10 cellular contexts compared by ENCODE assay signal in the genomic region with DNA sequence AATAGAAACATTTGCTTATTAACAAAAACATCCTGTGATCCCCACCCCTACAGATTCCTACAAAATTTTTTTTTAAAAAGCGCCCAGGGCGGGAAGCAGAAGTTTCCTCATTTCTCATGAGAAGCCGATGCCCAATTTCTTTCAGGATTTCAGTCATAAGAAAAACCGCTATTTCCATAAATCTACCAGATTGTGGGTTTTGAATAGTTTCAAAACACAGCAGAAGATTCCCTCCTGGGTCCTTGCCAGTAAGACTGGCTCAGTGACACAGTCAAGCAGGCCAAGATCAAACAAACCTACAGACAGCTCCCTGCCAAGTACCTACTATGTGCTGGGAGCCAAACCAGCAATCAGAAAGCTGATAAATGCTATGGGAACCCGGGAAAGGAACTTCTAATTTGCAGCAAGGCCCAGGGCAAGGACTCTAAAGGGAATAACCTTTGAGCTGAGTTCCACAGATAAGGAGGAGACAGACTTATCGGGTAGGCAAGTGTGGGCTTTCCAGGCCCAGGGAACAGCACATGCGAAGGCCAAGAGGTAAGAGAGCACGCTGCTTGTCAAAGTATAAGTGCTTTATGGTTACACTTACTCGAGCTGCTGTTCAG.
DNase-seq lines count a peak whose midpoint lies in the region; ATAC-seq, FAIRE-seq and TF ChIP-seq lines count a peak whose summit lies in the region.
"Had no signal": no experiment of that assay in that cellular context is flagged by ENCODE, and none has a peak within 500 bp of the region (broad histone marks: within the 10 kb centered on the region; RNA-seq: fewer than 3 reads in every experiment).

No MANE protein-coding gene starts in this region.

- H3K4me3 Mint-ChIP-seq in CD8-positive, alpha-beta T cell, result peak overlapping the region; percentile 86
- peak overlapping the region in 1 of 2 experiments; percentile 4; a peak in 1 of 5 replicates for H3K4me3 Mint-ChIP-seq in H9
- peak overlapping the region; percentile 62 for H3K4me3 Mint-ChIP-seq in activated B cell treated with CpG ODN at 0.5 μM for 24 hours

- no peaks in the 10 kb centered on the region for H3K9me3 Mint-ChIP-seq in CD8-positive, alpha-beta T cell
- no peaks in the 10 kb centered on the region; a peak in 1 of 5 replicates for H3K9me3 Mint-ChIP-seq in H9
- H3K9me3 Mint-ChIP-seq in activated B cell treated with CpG ODN at 0.5 μM for 24 hours, result no peaks in the 10 kb centered on the region

- peak overlapping the region; percentile 94 for H3K27ac Mint-ChIP-seq in CD8-positive, alpha-beta T cell
- H3K27ac Mint-ChIP-seq in H9, result peak overlapping the region; percentile 22 to 91 (median 33)
- peak overlapping the region; percentile 79 for H3K27ac Mint-ChIP-seq in activated B cell treated with CpG ODN at 0.5 μM for 24 hours

- no peak overlapping the region for H2BK20ac ChIP-seq in H9 (ENCODE audit: low read depth, low read length, poor library complexity, severe bottlenecking)

- peaks cover 78% of the 10 kb centered on the region for H3K4me1 ChIP-seq in CD8-positive, alpha-beta T cell (ENCODE audit: insufficient read depth, low read length)
- H3K4me1 ChIP-seq in H9 (ENCODE audit: insufficient read depth, low read length) (peaks cover 2% of the 10 kb centered on the region; the same call in 1 of the 2 replicates), mesendoderm (ENCODE audit: control insufficient read depth, low read depth, low read length) (peaks cover 3% of the 10 kb centered on the region)

- H3K14ac ChIP-seq in H9 (ENCODE audit: insufficient read depth, low read length), result no peak overlapping the region

- H3K79me2 ChIP-seq in H9 (ENCODE audit: insufficient read depth, low read length) (peaks cover 4% of the 10 kb centered on the region; the same call in 1 of the 2 replicates), mesendoderm (ENCODE audit: control insufficient read depth, insufficient read depth, low read length) (peaks cover 9% of the 10 kb centered on the region)

- H2AFZ ChIP-seq in H9 (ENCODE audit: low read length), result no peak overlapping the region

- H4K5ac ChIP-seq in H9 (ENCODE audit: insufficient read length, low read depth, low read length), result no peak overlapping the region
- no peak overlapping the region for H4K5ac ChIP-seq in mesendoderm (ENCODE audit: low read length)

- H3K23ac ChIP-seq in H9 (ENCODE audit: insufficient read length, low read depth, low read length) (no peak overlapping the region), mesendoderm (ENCODE audit: low read length) (no peak overlapping the region)

- H3K4me2 ChIP-seq in H9 (ENCODE audit: insufficient read depth, insufficient read length, low read length) (no peak overlapping the region), mesendoderm (ENCODE audit: low read length) (no peak overlapping the region)

- no peaks in the 10 kb centered on the region for H3K27me3 ChIP-seq in CD8-positive, alpha-beta T cell (ENCODE audit: insufficient read depth, low read length)
- H3K27me3 ChIP-seq in H9 (ENCODE audit: insufficient read depth, low read length) (no peaks in the 10 kb centered on the region), mesendoderm (ENCODE audit: insufficient read depth, low read length, poor library complexity) (no peaks in the 10 kb centered on the region)

- no CpG with 5 or more reads among the region's 9 CpGs for WGBS in H9 (ENCODE audit: extremely low coverage, insufficient read length, low lambda C conversion rate)
- no CpG with 5 or more reads among the region's 9 CpGs for WGBS in mesendoderm (ENCODE audit: extremely low coverage, insufficient coverage, low lambda C conversion rate)

- H3K56ac ChIP-seq in H9 (ENCODE audit: insufficient read length, low read depth, low read length) (no peak overlapping the region), mesendoderm (ENCODE audit: low read length) (peak overlapping the region; percentile 67)

- no peak overlapping the region for H4K91ac ChIP-seq in H9 (ENCODE audit: insufficient read length, low read depth, low read length)

- TF ChIP-seq CTCF in CD8-positive, alpha-beta T cell (IDR thresholded peaks at IDR 0.05), result no peak
- TF ChIP-seq CTCF in H9 (conservative IDR thresholded peaks at IDR 0.05) (no peak), activated B cell treated with CpG ODN at 0.5 μM for 24 hours (IDR thresholded peaks at IDR 0.05) (no peak), GM10248 (IDR thresholded peaks at IDR 0.05; ENCODE audit: control extremely low read depth, extremely low read depth, low read depth, missing control alignments) (no peak)

- FAIRE-seq in GM19239 (lab: Jason Lieb, UNC), result no peak

- peaks cover 41% of the 10 kb centered on the region for H3K36me3 Mint-ChIP-seq in CD8-positive, alpha-beta T cell
- H3K36me3 Mint-ChIP-seq in H9 (ENCODE audit: insufficient read depth in 1 of 3, low read depth in 3 of 3) (no peaks in the 10 kb centered on the region; a peak in 2 of 7 replicates), activated B cell treated with CpG ODN at 0.5 μM for 24 hours (ENCODE audit: low read depth) (peaks cover 28% of the 10 kb centered on the region)

- no peak for DNase-seq in CD8-positive, alpha-beta T cell
- DNase-seq in H9 (no peak), activated B cell treated with CpG ODN at 0.5 μM for 24 hours (no peak), mesendoderm (peak; percentile 54), GM19239 (ENCODE audit: insufficient read length, low spot score) (no peak), DMS79 treated with DMSO at 0.1 percent for 48 hours (lab: John Stamatoyannopoulos, UW) (no peak), GM10248 (ENCODE audit: extremely low spot score) (no peak), NCI-H345 (lab: John Stamatoyannopoulos, UW) (no peak)
- DNase-seq: SHP77 had no signal

- H3K23me2 ChIP-seq in H9 (ENCODE audit: insufficient read length, low read depth, low read length, poor library complexity, severe bottlenecking), result no peaks in the 10 kb centered on the region

- H3K9me3 ChIP-seq in CD8-positive, alpha-beta T cell (ENCODE audit: low read length), result no peaks in the 10 kb centered on the region
- no peaks in the 10 kb centered on the region for H3K9me3 ChIP-seq in H9 (ENCODE audit: control insufficient read depth, low read depth, low read length)

- H3K18ac ChIP-seq in H9 (ENCODE audit: insufficient read length, low read depth, low read length) (no peak overlapping the region), mesendoderm (ENCODE audit: low read length) (no peak overlapping the region)

- no peaks in the 10 kb centered on the region for H3K36me3 ChIP-seq in CD8-positive, alpha-beta T cell (ENCODE audit: insufficient read depth, low read length)
- H3K36me3 ChIP-seq in mesendoderm (ENCODE audit: control insufficient read depth, insufficient read depth, low read length), result no peaks in the 10 kb centered on the region

- no peaks in the 10 kb centered on the region for H4K20me1 ChIP-seq in H9 (ENCODE audit: control insufficient read depth, insufficient read depth, insufficient read length)

- no peak for ATAC-seq in CD8-positive, alpha-beta T cell
- ATAC-seq in activated B cell treated with CpG ODN at 0.5 μM for 24 hours (ENCODE audit: low read depth), result no peak
- ATAC-seq: HCT116 had no signal

- H4K8ac ChIP-seq in H9 (replicated peaks; ENCODE audit: insufficient read length, low read depth, low read length), result no peak overlapping the region
- no peak overlapping the region for H4K8ac ChIP-seq in mesendoderm (ENCODE audit: low read depth, low read length)

- H3K79me1 ChIP-seq in H9 (ENCODE audit: insufficient read depth, low read depth, low read length, poor library complexity, severe bottlenecking), result peaks cover 4% of the 10 kb centered on the region
- peaks cover 8% of the 10 kb centered on the region for H3K79me1 ChIP-seq in mesendoderm (ENCODE audit: low read length)

- H2BK120ac ChIP-seq in H9 (ENCODE audit: low read depth, low read length, poor library complexity, severe bottlenecking) (no peak overlapping the region), mesendoderm (ENCODE audit: low read depth, low read length) (no peak overlapping the region)

- no peak overlapping the region for H3T11ph ChIP-seq in H9 (ENCODE audit: low read length)

- no peak overlapping the region for H2AK5ac ChIP-seq in H9 (ENCODE audit: insufficient read length, low read length)
- H2AK5ac ChIP-seq in mesendoderm (ENCODE audit: low read length), result no peak overlapping the region

- H3K27ac ChIP-seq in CD8-positive, alpha-beta T cell (ENCODE audit: low read depth, low read length), result peak overlapping the region; percentile 39
- H3K27ac ChIP-seq in H9 (ENCODE audit: insufficient read length, low read depth, low read length) (no peak overlapping the region), mesendoderm (ENCODE audit: low read depth, low read length) (no peak overlapping the region)

- no peak overlapping the region for H2BK12ac ChIP-seq in H9 (ENCODE audit: insufficient read length, low read depth, low read length)

- H2BK5ac ChIP-seq in H9 (ENCODE audit: insufficient read length, low read length) (no peak overlapping the region), mesendoderm (ENCODE audit: low read length) (no peak overlapping the region)

- H3K4ac ChIP-seq in H9 (ENCODE audit: low read depth, low read length), result no peak overlapping the region
- no peak overlapping the region for H3K4ac ChIP-seq in mesendoderm (ENCODE audit: low read depth, low read length)

- no peak overlapping the region for H2BK15ac ChIP-seq in H9 (ENCODE audit: low read depth, low read length)
- no peak overlapping the region for H2BK15ac ChIP-seq in mesendoderm (replicated peaks; ENCODE audit: low read depth)

- no peak overlapping the region for H3K4me3 ChIP-seq in CD8-positive, alpha-beta T cell (ENCODE audit: low read depth, low read length)
- no peak overlapping the region for H3K4me3 ChIP-seq in mesendoderm (ENCODE audit: low read length)

- intact Hi-C loops in CD8-positive, alpha-beta T cell (cut with DNase I, micrococcal nuclease), result loop anchor here in 1 of 2 experiments (1.0 kb wide), 2 partner anchors 26 to 69 kb away; no protein-coding TSS in a partner anchor
- intact Hi-C loops in activated B cell treated with CpG ODN at 0.5 μM for 24 hours (cut with micrococcal nuclease), result loop anchor here (1.0 kb wide), 2 partner anchors 25 to 67 kb away; no protein-coding TSS in a partner anchor

- no peaks in the 10 kb centered on the region for H3K27me3 Mint-ChIP-seq in CD8-positive, alpha-beta T cell (ENCODE audit: low read depth)
- H3K27me3 Mint-ChIP-seq in H9 (ENCODE audit: low read depth), result no peaks in the 10 kb centered on the region
- H3K27me3 Mint-ChIP-seq in activated B cell treated with CpG ODN at 0.5 μM for 24 hours, result no peaks in the 10 kb centered on the region

- POLR2A ChIA-PET in CD8-positive, alpha-beta T cell (lab: Charles Lee), result interaction anchor here (1.2 to 3.6 kb wide), 12 partner anchors 8 to 67 kb away, joined by 3 to 28 read pairs (median 6); no protein-coding TSS in a partner anchor
- POLR2A ChIA-PET in activated B cell treated with CpG ODN at 0.5 μM for 24 hours (lab: Charles Lee), result interaction anchor here (0.9 to 5.0 kb wide), 10 partner anchors 16 to 68 kb away, joined by 4 to 52 read pairs (median 14); partner anchors contain the start of gene CCDC88C
- POLR2A ChIA-PET in GM10248 (lab: Yijun Ruan, JAX), result interaction anchor here (0.5 to 1.0 kb wide), 5 partner anchors 13 to 952 kb away, joined by 3 to 4 read pairs (median 3); partner anchors contain the start of gene CCDC88C

- CTCF ChIA-PET in CD8-positive, alpha-beta T cell (lab: Charles Lee), result interaction anchor here (0.6 to 14.1 kb wide), 7 partner anchors 11 to 69 kb away, joined by 3 to 163 read pairs (median 4); partner anchors contain the start of gene CCDC88C
- CTCF ChIA-PET in activated B cell treated with CpG ODN at 0.5 μM for 24 hours (lab: Charles Lee) (interaction anchor here (1.0 to 1.3 kb wide), 3 partner anchors 17 to 69 kb away, joined by 3 to 4 read pairs (median 3); partner anchors contain the start of gene CCDC88C), GM10248 (lab: Yijun Ruan, JAX) (interaction anchor here (0.8 to 3.9 kb wide), 10 partner anchors 11 to 71 kb away, joined by 3 to 34 read pairs (median 5); no protein-coding TSS in a partner anchor)

- H3K4me1 Mint-ChIP-seq in CD8-positive, alpha-beta T cell (ENCODE audit: low read depth), result peaks cover 82% of the 10 kb centered on the region
- peaks cover 54 to 60% of the 10 kb centered on the region in 2 experiments for H3K4me1 Mint-ChIP-seq in H9
- H3K4me1 Mint-ChIP-seq in activated B cell treated with CpG ODN at 0.5 μM for 24 hours, result peaks cover 91% of the 10 kb centered on the region

- H3K9ac ChIP-seq in H9 (ENCODE audit: extremely low read depth, insufficient read length, low read length) (no peak overlapping the region), mesendoderm (ENCODE audit: low read length) (no peak overlapping the region)

Comparison
In these comparisons a context has a peak if more than half of its experiments do, and no peak if none do; other contexts are left out.
1. H3K27ac Mint-ChIP-seq: peak in every context shown above with its lines; median percentile 94 in CD8-positive, alpha-beta T cell; 79 in activated B cell treated with CpG ODN at 0.5 μM for 24 hours; 33 in H9.